ENCODE assay signal across 1 cellular context in the genomic region with DNA sequence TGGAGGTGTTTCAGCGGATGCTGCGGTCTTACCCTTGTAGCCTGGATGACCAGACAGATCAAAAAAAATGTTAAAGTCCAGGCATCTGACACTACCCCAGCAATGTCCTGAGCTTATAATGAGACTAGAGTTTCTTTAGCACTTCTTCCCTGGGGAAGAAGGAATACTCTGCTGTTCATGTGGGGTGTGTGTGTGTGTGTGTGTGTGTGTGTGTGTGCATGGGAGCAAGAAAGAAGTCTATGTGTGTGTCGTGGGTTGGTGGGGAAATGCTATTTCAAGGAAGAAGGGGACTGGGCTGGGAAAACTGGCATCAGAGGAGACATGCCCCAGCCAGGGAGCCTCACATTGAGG.
TF ChIP-seq lines count a peak whose summit lies in the region.

No MANE protein-coding gene starts in this region.

TF ChIP-seq in K562, 482 proteins besides CTCF, POLR2A, EP300 and RAD21 (continues in another document):
- no peak for TF ChIP-seq SIRT6 (IDR thresholded peaks at IDR 0.05; ENCODE audit: low read depth, low read length)
- no peak for TF ChIP-seq ZNF740 (CRISPR knock-in tag; IDR thresholded peaks at IDR 0.05)
- TF ChIP-seq ZNF740 (tag; IDR thresholded peaks at IDR 0.05): no peak
- TF ChIP-seq, protein P1, sequence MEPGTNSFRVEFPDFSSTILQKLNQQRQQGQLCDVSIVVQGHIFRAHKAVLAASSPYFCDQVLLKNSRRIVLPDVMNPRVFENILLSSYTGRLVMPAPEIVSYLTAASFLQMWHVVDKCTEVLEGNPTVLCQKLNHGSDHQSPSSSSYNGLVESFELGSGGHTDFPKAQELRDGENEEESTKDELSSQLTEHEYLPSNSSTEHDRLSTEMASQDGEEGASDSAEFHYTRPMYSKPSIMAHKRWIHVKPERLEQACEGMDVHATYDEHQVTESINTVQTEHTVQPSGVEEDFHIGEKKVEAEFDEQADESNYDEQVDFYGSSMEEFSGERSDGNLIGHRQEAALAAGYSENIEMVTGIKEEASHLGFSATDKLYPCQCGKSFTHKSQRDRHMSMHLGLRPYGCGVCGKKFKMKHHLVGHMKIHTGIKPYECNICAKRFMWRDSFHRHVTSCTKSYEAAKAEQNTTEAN (CRISPR knock-in tag; IDR thresholded peaks at IDR 0.05): no peak
- TF ChIP-seq HDGF (IDR thresholded peaks at IDR 0.05): no peak
- TF ChIP-seq ZBTB8A (IDR thresholded peaks at IDR 0.05; ENCODE audit: partially characterized antibody): no peak
- no peak for TF ChIP-seq NFATC3 (IDR thresholded peaks at IDR 0.05)
- TF ChIP-seq SMARCC2 (IDR thresholded peaks at IDR 0.05; ENCODE audit: low read depth): no peak; the same call in 1 of the 2 replicates
- peak; percentile 13; the same call in 1 of the 2 replicates for TF ChIP-seq GABPB1 (CRISPR knock-in tag; IDR thresholded peaks at IDR 0.05)
- TF ChIP-seq HSF4 (CRISPR knock-in tag; IDR thresholded peaks at IDR 0.05; ENCODE audit: borderline replicate concordance): no peak
- no peak for TF ChIP-seq ZNF778 (CRISPR knock-in tag; IDR thresholded peaks at IDR 0.05)
- TF ChIP-seq MAFF (IDR thresholded peaks at IDR 0.05; ENCODE audit: low read length): no peak
- peak; percentile 48; the same call in 1 of the 2 replicates for TF ChIP-seq THRB (CRISPR knock-in tag; conservative IDR thresholded peaks at IDR 0.05)
- 0 out of 2 replicates have a peak, but pooled peaks have one; percentile 2 for TF ChIP-seq LCOR (CRISPR knock-in tag; IDR thresholded peaks at IDR 0.05)
- TF ChIP-seq TBP (optimal IDR thresholded peaks at IDR 0.05; ENCODE audit: low read depth, low read length): no peak
- TF ChIP-seq, protein P2, sequence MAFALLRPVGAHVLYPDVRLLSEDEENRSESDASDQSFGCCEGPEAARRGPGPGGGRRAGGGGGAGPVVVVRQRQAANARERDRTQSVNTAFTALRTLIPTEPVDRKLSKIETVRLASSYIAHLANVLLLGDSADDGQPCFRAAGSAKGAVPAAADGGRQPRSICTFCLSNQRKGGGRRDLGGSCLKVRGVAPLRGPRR (CRISPR knock-in tag; IDR thresholded peaks at IDR 0.05): no peak
- TF ChIP-seq FOSL1 (tag; conservative IDR thresholded peaks at IDR 0.05): peak; percentile 79; the same call in 1 of the 2 replicates
- 0 out of 2 replicates have a peak, but pooled peaks have one; percentile 33 for TF ChIP-seq ETV1 (tag; conservative IDR thresholded peaks at IDR 0.05; ENCODE audit: low read depth)
- TF ChIP-seq ZNF197 (CRISPR knock-in tag; IDR thresholded peaks at IDR 0.05; ENCODE audit: low read depth): no peak
- TF ChIP-seq MCM3 (IDR thresholded peaks at IDR 0.05): peak; percentile 44; the same call in 1 of the 2 replicates
- no peak; the same call in 1 of the 2 replicates for TF ChIP-seq NCOA1 (IDR thresholded peaks at IDR 0.05; ENCODE audit: low read depth)
- 0 out of 2 replicates have a peak, but pooled peaks have one; percentile 40 for TF ChIP-seq THRAP3 (IDR thresholded peaks at IDR 0.05; ENCODE audit: borderline replicate concordance)
- peak; percentile 6 for TF ChIP-seq PRDM10 (IDR thresholded peaks at IDR 0.05; ENCODE audit: partially characterized antibody)
- TF ChIP-seq ARHGAP35 (IDR thresholded peaks at IDR 0.05; ENCODE audit: partially characterized antibody): peak; percentile 31
- 0 out of 2 replicates have a peak, but pooled peaks have one; percentile 6 for TF ChIP-seq CBX1 (IDR thresholded peaks at IDR 0.05; ENCODE audit: low read depth)
- peak; percentile 40; the same call in 1 of the 2 replicates for TF ChIP-seq SMARCA4 (IDR thresholded peaks at IDR 0.05)
- TF ChIP-seq HBP1 (CRISPR knock-in tag; IDR thresholded peaks at IDR 0.05): peak; percentile 59; the same call in 1 of the 2 replicates
- no peak for TF ChIP-seq JUNB (CRISPR knock-in tag; conservative IDR thresholded peaks at IDR 0.05)
- 0 out of 2 replicates have a peak, but pooled peaks have one; percentile 4 for TF ChIP-seq ATF7 (IDR thresholded peaks at IDR 0.05)
- TF ChIP-seq, protein P3, sequence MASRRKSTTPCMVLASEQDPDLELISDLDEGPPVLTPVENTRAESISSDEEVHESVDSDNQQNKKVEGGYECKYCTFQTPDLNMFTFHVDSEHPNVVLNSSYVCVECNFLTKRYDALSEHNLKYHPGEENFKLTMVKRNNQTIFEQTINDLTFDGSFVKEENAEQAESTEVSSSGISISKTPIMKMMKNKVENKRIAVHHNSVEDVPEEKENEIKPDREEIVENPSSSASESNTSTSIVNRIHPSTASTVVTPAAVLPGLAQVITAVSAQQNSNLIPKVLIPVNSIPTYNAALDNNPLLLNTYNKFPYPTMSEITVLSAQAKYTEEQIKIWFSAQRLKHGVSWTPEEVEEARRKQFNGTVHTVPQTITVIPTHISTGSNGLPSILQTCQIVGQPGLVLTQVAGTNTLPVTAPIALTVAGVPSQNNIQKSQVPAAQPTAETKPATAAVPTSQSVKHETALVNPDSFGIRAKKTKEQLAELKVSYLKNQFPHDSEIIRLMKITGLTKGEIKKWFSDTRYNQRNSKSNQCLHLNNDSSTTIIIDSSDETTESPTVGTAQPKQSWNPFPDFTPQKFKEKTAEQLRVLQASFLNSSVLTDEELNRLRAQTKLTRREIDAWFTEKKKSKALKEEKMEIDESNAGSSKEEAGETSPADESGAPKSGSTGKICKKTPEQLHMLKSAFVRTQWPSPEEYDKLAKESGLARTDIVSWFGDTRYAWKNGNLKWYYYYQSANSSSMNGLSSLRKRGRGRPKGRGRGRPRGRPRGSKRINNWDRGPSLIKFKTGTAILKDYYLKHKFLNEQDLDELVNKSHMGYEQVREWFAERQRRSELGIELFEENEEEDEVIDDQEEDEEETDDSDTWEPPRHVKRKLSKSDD (conservative IDR thresholded peaks at IDR 0.05; ENCODE audit: low read length): no peak
- TF ChIP-seq JUN (IDR thresholded peaks at IDR 0.05; ENCODE audit: borderline replicate concordance, low read depth, low read length): no peak
- 0 out of 2 replicates have a peak, but pooled peaks have one; percentile 2 for TF ChIP-seq JUN (CRISPR knock-in tag; IDR thresholded peaks at IDR 0.05; ENCODE audit: borderline replicate concordance)
- no peak for TF ChIP-seq U2AF1 (optimal IDR thresholded peaks at IDR 0.05; ENCODE audit: low read depth, low read length)
- TF ChIP-seq, protein P4, sequence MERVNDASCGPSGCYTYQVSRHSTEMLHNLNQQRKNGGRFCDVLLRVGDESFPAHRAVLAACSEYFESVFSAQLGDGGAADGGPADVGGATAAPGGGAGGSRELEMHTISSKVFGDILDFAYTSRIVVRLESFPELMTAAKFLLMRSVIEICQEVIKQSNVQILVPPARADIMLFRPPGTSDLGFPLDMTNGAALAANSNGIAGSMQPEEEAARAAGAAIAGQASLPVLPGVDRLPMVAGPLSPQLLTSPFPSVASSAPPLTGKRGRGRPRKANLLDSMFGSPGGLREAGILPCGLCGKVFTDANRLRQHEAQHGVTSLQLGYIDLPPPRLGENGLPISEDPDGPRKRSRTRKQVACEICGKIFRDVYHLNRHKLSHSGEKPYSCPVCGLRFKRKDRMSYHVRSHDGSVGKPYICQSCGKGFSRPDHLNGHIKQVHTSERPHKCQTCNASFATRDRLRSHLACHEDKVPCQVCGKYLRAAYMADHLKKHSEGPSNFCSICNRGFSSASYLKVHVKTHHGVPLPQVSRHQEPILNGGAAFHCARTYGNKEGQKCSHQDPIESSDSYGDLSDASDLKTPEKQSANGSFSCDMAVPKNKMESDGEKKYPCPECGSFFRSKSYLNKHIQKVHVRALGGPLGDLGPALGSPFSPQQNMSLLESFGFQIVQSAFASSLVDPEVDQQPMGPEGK (CRISPR knock-in tag; IDR thresholded peaks at IDR 0.05; ENCODE audit: borderline replicate concordance): no peak
- TF ChIP-seq ELK3 (CRISPR knock-in tag; IDR thresholded peaks at IDR 0.05): no peak
- TF ChIP-seq, protein P5, sequence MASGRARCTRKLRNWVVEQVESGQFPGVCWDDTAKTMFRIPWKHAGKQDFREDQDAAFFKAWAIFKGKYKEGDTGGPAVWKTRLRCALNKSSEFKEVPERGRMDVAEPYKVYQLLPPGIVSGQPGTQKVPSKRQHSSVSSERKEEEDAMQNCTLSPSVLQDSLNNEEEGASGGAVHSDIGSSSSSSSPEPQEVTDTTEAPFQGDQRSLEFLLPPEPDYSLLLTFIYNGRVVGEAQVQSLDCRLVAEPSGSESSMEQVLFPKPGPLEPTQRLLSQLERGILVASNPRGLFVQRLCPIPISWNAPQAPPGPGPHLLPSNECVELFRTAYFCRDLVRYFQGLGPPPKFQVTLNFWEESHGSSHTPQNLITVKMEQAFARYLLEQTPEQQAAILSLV (tag; IDR thresholded peaks at IDR 0.05): no peak
- peak; percentile 18 for TF ChIP-seq RBBP5 (IDR thresholded peaks at IDR 0.05; ENCODE audit: borderline replicate concordance, insufficient read depth, low read length, poor library complexity, severe bottlenecking)
- TF ChIP-seq ZNF184 (CRISPR knock-in tag; IDR thresholded peaks at IDR 0.05): no peak
- TF ChIP-seq, protein P6, sequence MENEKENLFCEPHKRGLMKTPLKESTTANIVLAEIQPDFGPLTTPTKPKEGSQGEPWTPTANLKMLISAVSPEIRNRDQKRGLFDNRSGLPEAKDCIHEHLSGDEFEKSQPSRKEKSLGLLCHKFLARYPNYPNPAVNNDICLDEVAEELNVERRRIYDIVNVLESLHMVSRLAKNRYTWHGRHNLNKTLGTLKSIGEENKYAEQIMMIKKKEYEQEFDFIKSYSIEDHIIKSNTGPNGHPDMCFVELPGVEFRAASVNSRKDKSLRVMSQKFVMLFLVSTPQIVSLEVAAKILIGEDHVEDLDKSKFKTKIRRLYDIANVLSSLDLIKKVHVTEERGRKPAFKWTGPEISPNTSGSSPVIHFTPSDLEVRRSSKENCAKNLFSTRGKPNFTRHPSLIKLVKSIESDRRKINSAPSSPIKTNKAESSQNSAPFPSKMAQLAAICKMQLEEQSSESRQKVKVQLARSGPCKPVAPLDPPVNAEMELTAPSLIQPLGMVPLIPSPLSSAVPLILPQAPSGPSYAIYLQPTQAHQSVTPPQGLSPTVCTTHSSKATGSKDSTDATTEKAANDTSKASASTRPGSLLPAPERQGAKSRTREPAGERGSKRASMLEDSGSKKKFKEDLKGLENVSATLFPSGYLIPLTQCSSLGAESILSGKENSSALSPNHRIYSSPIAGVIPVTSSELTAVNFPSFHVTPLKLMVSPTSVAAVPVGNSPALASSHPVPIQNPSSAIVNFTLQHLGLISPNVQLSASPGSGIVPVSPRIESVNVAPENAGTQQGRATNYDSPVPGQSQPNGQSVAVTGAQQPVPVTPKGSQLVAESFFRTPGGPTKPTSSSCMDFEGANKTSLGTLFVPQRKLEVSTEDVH (IDR thresholded peaks at IDR 0.05; ENCODE audit: low read depth, partially characterized antibody): no peak
